ENCODE assay signal across 14 cellular contexts in genomic region chr12:41699658-41700057, GRCh38.
"Had no signal": no experiment of that assay in that cellular context is flagged by ENCODE, and none has a peak within 500 bp of the region (broad histone marks: within the 10 kb centered on the region; RNA-seq: fewer than 3 reads in every experiment).

No MANE protein-coding gene starts in this region.

- ATAC-seq: activated CD4-positive, alpha-beta T cell treated with anti-CD3 and anti-CD28 coated beads for 36 hours; gastrocnemius medialis; left lung; sciatic nerve; upper lobe of right lung; WTC11 had no signal

- DNase-seq: activated CD4-positive, alpha-beta T cell treated with anti-CD3 and anti-CD28 coated beads for 36 hours; activated CD4-positive, alpha-beta T cell treated with anti-CD3 and anti-CD28 coated beads, Interleukin-2, amount 50 U/mL, for 48 hours; activated gamma-delta T cell; adrenal gland; gastrocnemius medialis; head of caudate nucleus; left lung; nephron progenitor cell; nucleus accumbens; stimulated activated naive CD4-positive, alpha-beta T cell; upper lobe of right lung had no signal

- H3K27me3 Mint-ChIP-seq: activated CD4-positive, alpha-beta T cell treated with anti-CD3 and anti-CD28 coated beads for 36 hours; activated naive CD4-positive, alpha-beta T cell treated with anti-CD3 and anti-CD28 coated beads, Interleukin-2, amount 50 U/mL, for 24 hours had no signal

- H3K4me3 Mint-ChIP-seq: activated CD4-positive, alpha-beta T cell treated with anti-CD3 and anti-CD28 coated beads for 36 hours; activated naive CD4-positive, alpha-beta T cell treated with anti-CD3 and anti-CD28 coated beads, Interleukin-2, amount 50 U/mL, for 24 hours; nephron progenitor cell; WTC11 had no signal

- H3K27ac Mint-ChIP-seq: activated CD4-positive, alpha-beta T cell treated with anti-CD3 and anti-CD28 coated beads for 36 hours; activated naive CD4-positive, alpha-beta T cell treated with anti-CD3 and anti-CD28 coated beads, Interleukin-2, amount 50 U/mL, for 24 hours; nephron progenitor cell; WTC11 had no signal

- H3K4me1 Mint-ChIP-seq: activated CD4-positive, alpha-beta T cell treated with anti-CD3 and anti-CD28 coated beads for 36 hours; activated naive CD4-positive, alpha-beta T cell treated with anti-CD3 and anti-CD28 coated beads, Interleukin-2, amount 50 U/mL, for 24 hours had no signal

- H3K9me3 Mint-ChIP-seq: activated naive CD4-positive, alpha-beta T cell treated with anti-CD3 and anti-CD28 coated beads, Interleukin-2, amount 50 U/mL, for 24 hours; nephron progenitor cell had no signal

- H3K36me3 Mint-ChIP-seq: activated naive CD4-positive, alpha-beta T cell treated with anti-CD3 and anti-CD28 coated beads, Interleukin-2, amount 50 U/mL, for 24 hours; WTC11 had no signal
